In the genomic region with DNA sequence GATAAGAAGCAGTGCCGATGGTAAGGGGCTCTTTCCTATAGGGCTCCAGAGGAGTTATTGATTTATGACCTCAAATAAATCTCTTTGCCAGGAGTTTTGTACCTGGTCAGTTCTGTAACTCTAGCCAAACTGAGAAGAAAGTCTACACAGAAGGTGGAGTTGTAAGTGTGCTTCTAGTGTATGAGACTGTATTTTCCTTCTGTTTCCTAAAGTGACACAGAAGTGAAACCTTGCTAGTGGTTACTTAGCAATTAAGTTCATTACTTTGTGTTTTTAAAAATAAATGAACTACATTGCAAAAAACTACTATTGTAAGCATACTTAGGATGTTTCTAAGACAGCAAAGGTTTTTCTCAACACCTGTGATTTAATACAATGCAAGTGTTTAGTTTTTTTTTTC, we compare ENCODE assay signal across 22 cellular contexts. TPM values are rescaled to one million over a fixed set of nuclear protein-coding genes. Genes with fewer than 3 reads are reported as not detected.
"Had no signal": no experiment of that assay in that cellular context is flagged by ENCODE, and none has a peak within 500 bp of the region (broad histone marks: within the 10 kb centered on the region; RNA-seq: fewer than 3 reads in every experiment).

No MANE protein-coding gene starts in this region.

- FAIRE-seq: endothelial cell of umbilical vein had no signal

- H3K4me3 ChIP-seq: body of pancreas, coronary artery had no signal

- H3K27ac ChIP-seq: body of pancreas, coronary artery, WERI-Rb-1 had no signal

- H3K9me3 ChIP-seq: body of pancreas had no signal

- H3K4me3 Mint-ChIP-seq: activated CD8-positive, alpha-beta T cell treated with anti-CD3 and anti-CD28 coated beads, Interleukin-2, amount 10 ng/mL, durations not matched to agents 7 days and 5 days; naive thymus-derived CD4-positive, alpha-beta T cell; stimulated activated naive CD8-positive, alpha-beta T cell treated with anti-CD3 and anti-CD28 coated beads, Interleukin-15, amount 100 ng/mL, for 72 hours had no signal

- H3K27ac Mint-ChIP-seq: activated CD8-positive, alpha-beta T cell treated with anti-CD3 and anti-CD28 coated beads, Interleukin-2, amount 10 ng/mL, durations not matched to agents 7 days and 5 days; naive thymus-derived CD4-positive, alpha-beta T cell; stimulated activated naive CD8-positive, alpha-beta T cell treated with anti-CD3 and anti-CD28 coated beads, Interleukin-15, amount 100 ng/mL, for 72 hours had no signal

- DNase-seq: activated CD4-positive, alpha-beta T cell treated with anti-CD3 and anti-CD28 coated beads for 48 hours; activated CD8-positive, alpha-beta memory T cell treated with anti-CD3 and anti-CD28 coated beads, Interleukin-2, amount 50 U/mL, for 48 hours; activated CD8-positive, alpha-beta T cell treated with anti-CD3 and anti-CD28 coated beads, Interleukin-2, amount 10 ng/mL, durations not matched to agents 7 days and 5 days; activated naive CD4-positive, alpha-beta T cell treated with Interleukin-2 at 50 U/mL for 16 hours; body of pancreas; central memory CD4-positive, alpha-beta T cell; effector CD4-positive, alpha-beta T cell; foreskin melanocyte; head of caudate nucleus; left cardiac atrium; naive thymus-derived CD4-positive, alpha-beta T cell; posterior cingulate gyrus; stimulated activated CD4-positive, alpha-beta T cell treated with anti-CD3 and anti-CD28 coated beads, Interleukin-15, amount 100 ng/mL, for 24 hours; stimulated activated CD4-positive, alpha-beta T cell treated with anti-CD3 and anti-CD28 coated beads, Interleukin-4, amount 100 ng/mL, for 24 hours; stimulated activated naive CD8-positive, alpha-beta T cell treated with anti-CD3 and anti-CD28 coated beads, Interleukin-15, amount 100 ng/mL, for 72 hours; WERI-Rb-1 had no signal

- H3K4me1 ChIP-seq: body of pancreas had no signal

- H3K36me3 ChIP-seq: WERI-Rb-1 had no signal

- H3K36me3 Mint-ChIP-seq: naive thymus-derived CD4-positive, alpha-beta T cell had no signal

- H3K27me3 Mint-ChIP-seq: stimulated activated naive CD8-positive, alpha-beta T cell treated with anti-CD3 and anti-CD28 coated beads, Interleukin-15, amount 100 ng/mL, for 72 hours had no signal

- ATAC-seq: activated CD8-positive, alpha-beta T cell treated with anti-CD3 and anti-CD28 coated beads, Interleukin-2, amount 10 ng/mL, durations not matched to agents 7 days and 5 days; body of pancreas; left cardiac atrium; naive thymus-derived CD4-positive, alpha-beta T cell; stimulated activated naive CD8-positive, alpha-beta T cell treated with anti-CD3 and anti-CD28 coated beads, Interleukin-15, amount 100 ng/mL, for 72 hours had no signal

- H3K27me3 ChIP-seq: body of pancreas had no signal

- H3K4me1 Mint-ChIP-seq: stimulated activated naive CD8-positive, alpha-beta T cell treated with anti-CD3 and anti-CD28 coated beads, Interleukin-15, amount 100 ng/mL, for 72 hours had no signal

RNA-seq across cellular contexts. Expression of a gene that starts 48.7 kb away (rescaled TPM):
- total RNA-seq: activated CD8-positive, alpha-beta T cell treated with anti-CD3 and anti-CD28 coated beads, Interleukin-2, amount 10 ng/mL, durations not matched to agents 7 days and 5 days; body of pancreas; endothelial cell of umbilical vein; left cardiac atrium; lung microvascular endothelial cell; mononuclear cell; naive thymus-derived CD4-positive, alpha-beta T cell; skeletal muscle tissue; urinary bladder had no signal
- polyA plus RNA-seq: naive thymus-derived CD4-positive, alpha-beta T cell; urinary bladder had no signal
